Comparison of ENCODE assay signal across 28 cellular contexts in the genomic region with DNA sequence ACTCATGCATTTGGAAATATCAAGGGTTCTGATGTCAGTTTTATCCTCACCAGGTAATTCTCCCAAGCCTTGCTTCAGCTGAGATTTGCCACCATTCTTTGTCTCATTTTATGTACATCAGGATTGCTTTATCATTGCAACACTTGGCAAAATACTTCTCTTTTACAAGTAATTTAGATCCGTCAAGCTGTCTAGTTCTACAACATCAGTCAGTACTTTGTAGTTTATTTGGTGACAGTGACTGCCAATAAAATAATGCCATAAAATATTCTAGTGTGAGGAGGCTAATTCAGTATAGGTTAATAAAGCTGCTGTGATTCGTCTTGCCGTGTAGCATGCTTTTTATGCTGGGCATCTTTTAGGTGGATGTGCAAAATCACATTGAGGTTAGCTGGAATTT.
"Had no signal": no experiment of that assay in that cellular context is flagged by ENCODE, and none has a peak within 500 bp of the region (broad histone marks: within the 10 kb centered on the region; RNA-seq: fewer than 3 reads in every experiment).

No MANE protein-coding gene starts in this region.

- H3K4me1 ChIP-seq: colonic mucosa, esophagus muscularis mucosa, esophagus squamous epithelium, foreskin keratinocyte, gastrocnemius medialis, gastroesophageal sphincter, heart left ventricle, heart right ventricle had no signal

- H3K4me3 ChIP-seq: colonic mucosa, coronary artery, dorsolateral prefrontal cortex, esophagus muscularis mucosa, esophagus squamous epithelium, gastrocnemius medialis, gastroesophageal sphincter, heart left ventricle, heart right ventricle had no signal

- DNase-seq: colonic mucosa; cortex of kidney; dermis blood vessel endothelial cell; dorsolateral prefrontal cortex; effector CD4-positive, alpha-beta T cell; effector CD8-positive, alpha-beta T cell; effector memory CD4-positive, alpha-beta T cell; effector memory CD8-positive, alpha-beta T cell; endodermal cell; erythroblast; esophagus squamous epithelium; foreskin fibroblast; foreskin keratinocyte; foreskin melanocyte; gastrocnemius medialis; glutamatergic neuron; head of caudate nucleus; heart left ventricle; heart right ventricle had no signal

- H3K27me3 ChIP-seq: colonic mucosa, dorsolateral prefrontal cortex, esophagus muscularis mucosa, esophagus squamous epithelium, foreskin keratinocyte, gastrocnemius medialis, gastroesophageal sphincter, heart left ventricle, heart right ventricle had no signal

- ATAC-seq: effector memory CD8-positive, alpha-beta T cell; esophagus mucosa; foreskin keratinocyte; gastrocnemius medialis; gastroesophageal sphincter; heart left ventricle; heart right ventricle had no signal

- H3K9me3 ChIP-seq: colonic mucosa, esophagus muscularis mucosa, esophagus squamous epithelium, gastrocnemius medialis, gastroesophageal sphincter had no signal

- FAIRE-seq: colon, endometrium, endothelial cell of umbilical vein, frontal cortex had no signal

- H3K27ac ChIP-seq: colonic mucosa, coronary artery, dorsolateral prefrontal cortex, epithelial cell of prostate, esophagus muscularis mucosa, esophagus squamous epithelium, foreskin keratinocyte, gastrocnemius medialis, gastroesophageal sphincter, heart left ventricle, heart right ventricle had no signal

- H3K36me3 ChIP-seq: colonic mucosa, esophagus muscularis mucosa, esophagus squamous epithelium, gastrocnemius medialis, gastroesophageal sphincter, heart left ventricle, heart right ventricle had no signal
